13 cellular contexts compared by ENCODE assay signal in genomic region chr19:46963093-46963734, GRCh38. TPM values are rescaled to one million over a fixed set of nuclear protein-coding genes. Genes with fewer than 3 reads are reported as not detected.
A peak's percentile ranks its signal among the peaks of the same experiment; 100 is the strongest.
DNase-seq lines count a peak whose midpoint lies in the region; ATAC-seq and TF ChIP-seq lines count a peak whose summit lies in the region.
"Had no signal": no experiment of that assay in that cellular context is flagged by ENCODE, and none has a peak within 500 bp of the region (broad histone marks: within the 10 kb centered on the region; RNA-seq: fewer than 3 reads in every experiment).

No MANE protein-coding gene starts in this region.

- peak overlapping the region; percentile 82 for H3K56ac ChIP-seq in IMR-90 (ENCODE audit: extremely low read depth, insufficient read depth, low read length)

- POLR2A ChIA-PET in IMR-90 (lab: Charles Lee; ENCODE audit: unreplicated experiment) = interaction anchor here (0.6 to 1.8 kb wide), 2 partner anchors 13 to 120 kb away, joined by 3 to 4 read pairs; no protein-coding TSS in a partner anchor

- no peak overlapping the region for H3K4me3 Mint-ChIP-seq in neural progenitor cell
- H3K4me3 Mint-ChIP-seq: brain had no signal

- TF ChIP-seq RAD21 in IMR-90 (IDR thresholded peaks at IDR 0.05; ENCODE audit: low read length) = no peak

- peak overlapping the region; percentile 99 for H2BK120ac ChIP-seq in IMR-90 (ENCODE audit: low read depth, low read length)

- H3K23ac ChIP-seq in IMR-90 (ENCODE audit: low read depth, low read length) = peak overlapping the region; percentile 98

- H3K27me3 Mint-ChIP-seq in neural progenitor cell (ENCODE audit: insufficient read depth, low read depth) = peaks cover 2% of the 10 kb centered on the region
- H3K27me3 Mint-ChIP-seq: brain had no signal

- H4K91ac ChIP-seq in IMR-90 (ENCODE audit: insufficient read depth, low read depth, low read length) = peak overlapping the region; percentile 95

- H3K4me1 Mint-ChIP-seq in neural progenitor cell = peaks cover 26% of the 10 kb centered on the region

- H3K4me2 ChIP-seq in IMR-90 (ENCODE audit: low read depth, low read length) (peak overlapping the region; percentile 58; the same call in 1 of the 2 replicates), neural progenitor cell (no peak overlapping the region)

- ATAC-seq in IMR-90 (ENCODE audit: low read depth) = peak; percentile 82
- ATAC-seq in upper lobe of left lung (ENCODE audit: low FRiP score in 2 of 2) = no peak
- no peak for ATAC-seq in right lobe of liver

- H3K27ac ChIP-seq in IMR-90 (ENCODE audit: insufficient read depth, low read length) = peak overlapping the region; percentile 86
- H3K27ac ChIP-seq in neural progenitor cell = peak overlapping the region; percentile 37
- no peak overlapping the region for H3K27ac ChIP-seq in upper lobe of left lung
- no peak overlapping the region for H3K27ac ChIP-seq in right lobe of liver
- H3K27ac ChIP-seq: HL-60, transverse colon had no signal

- intact Hi-C loops in IMR-90 (cut with micrococcal nuclease) = no loop called here
- intact Hi-C loops in right lobe of liver (cut with DNase I) = no loop called here

- peaks cover 16% of the 10 kb centered on the region for H3K4me1 ChIP-seq in IMR-90 (ENCODE audit: control insufficient read depth, insufficient read depth, low read length)
- peaks cover 4% of the 10 kb centered on the region for H3K4me1 ChIP-seq in neural progenitor cell
- peaks cover 8 to 15% (median 13%) of the 10 kb centered on the region in 4 donors for H3K4me1 ChIP-seq in upper lobe of left lung
- peaks cover 0 to 14% (median 5%) of the 10 kb centered on the region in 4 donors for H3K4me1 ChIP-seq in right lobe of liver

- H2AK9ac ChIP-seq in IMR-90 (replicated peaks; ENCODE audit: low read depth, low read length, poor library complexity) = peak overlapping the region; percentile 21

- dilution Hi-C loops in IMR-90 (cut with HindIII; ENCODE audit: low sequenced_read_pairs, unreplicated experiment) = no loop called here

- H2AFZ ChIP-seq in IMR-90 (replicated peaks; ENCODE audit: low read length, poor library complexity) = peak overlapping the region; percentile 50
- H2AFZ ChIP-seq in neural progenitor cell (replicated peaks) = no peak overlapping the region

- peaks cover 30% of the 10 kb centered on the region for H3K9me1 ChIP-seq in IMR-90 (ENCODE audit: insufficient read depth, low read length)

- H3F3A ChIP-seq in neural progenitor cell (ENCODE audit: low read depth) = no peaks in the 10 kb centered on the region

- H3K9ac ChIP-seq in IMR-90 (ENCODE audit: low read depth, low read length) (peak overlapping the region; percentile 43), neural progenitor cell (no peak overlapping the region)

- H3K9me3 ChIP-seq in IMR-90 (ENCODE audit: control insufficient read depth, insufficient read depth, low read length) = no peaks in the 10 kb centered on the region
- no peaks in the 10 kb centered on the region for H3K9me3 ChIP-seq in neural progenitor cell (ENCODE audit: low read depth)
- H3K9me3 ChIP-seq in upper lobe of left lung = no peaks in the 10 kb centered on the region
- no peaks in the 10 kb centered on the region for H3K9me3 ChIP-seq in right lobe of liver
- H3K9me3 ChIP-seq: transverse colon had no signal

- peak overlapping the region; percentile 99 for H2BK20ac ChIP-seq in IMR-90 (ENCODE audit: low read depth, low read length)

- H3K14ac ChIP-seq in IMR-90 (replicated peaks; ENCODE audit: low read depth, low read length) = peak overlapping the region; percentile 95

- DNase-seq in Caki2 (ENCODE audit: low read depth) (peak; percentile 51), IMR-90 (peak; percentile 94), astrocyte of the hippocampus (ENCODE audit: low read depth, low spot score) (peak; percentile 86), neural progenitor cell (ENCODE audit: low spot score) (no peak), NCI-H1417 (lab: John Stamatoyannopoulos, UW) (no peak), upper lobe of left lung (no peak), cortex of kidney (lab: John Stamatoyannopoulos, UW) (no peak), right lobe of liver (no peak)
- DNase-seq: NCI-H345, transverse colon had no signal

- H3K4ac ChIP-seq in IMR-90 (ENCODE audit: low read depth, low read length) = peak overlapping the region; percentile 99

- peaks cover 27 to 77% of the 10 kb centered on the region in 2 experiments for H3K79me1 ChIP-seq in IMR-90 (ENCODE audit: low read depth in 1 of 2, low read length in 2 of 2)

- CTCF ChIA-PET in IMR-90 (lab: Yijun Ruan, JAX) = no interaction called here

- peak overlapping the region; percentile 98 for H2AK5ac ChIP-seq in IMR-90 (ENCODE audit: low read depth, low read length)

- peak overlapping the region; percentile 53 for H4K5ac ChIP-seq in IMR-90 (ENCODE audit: low read depth, low read length)

- in situ Hi-C loops in Caki2 (cut with HindIII; ENCODE audit: low pct_unique_long_range_greater_than_20kb, low sequenced_read_pairs) (no loop called here), IMR-90 (cut with MboI; ENCODE audit: low sequenced_read_pairs) (no loop called here)

- TF ChIP-seq EP300 in upper lobe of left lung (IDR thresholded peaks at IDR 0.05) = no peak

- no peaks in the 10 kb centered on the region for H3K9me3 Mint-ChIP-seq in neural progenitor cell
- H3K9me3 Mint-ChIP-seq: brain had no signal

- H3K27ac Mint-ChIP-seq in neural progenitor cell = no peak overlapping the region

- H3K4me3 ChIP-seq in IMR-90 (ENCODE audit: insufficient read depth, low read depth, low read length) = no peak overlapping the region
- no peak overlapping the region for H3K4me3 ChIP-seq in neural progenitor cell
- no peak overlapping the region for H3K4me3 ChIP-seq in upper lobe of left lung
- no peak overlapping the region for H3K4me3 ChIP-seq in right lobe of liver
- H3K4me3 ChIP-seq: transverse colon had no signal

- peak overlapping the region; percentile 98 for H2BK5ac ChIP-seq in IMR-90 (ENCODE audit: low read depth, low read length, poor library complexity, severe bottlenecking)

- H3K79me2 ChIP-seq in neural progenitor cell (ENCODE audit: low read depth) = peaks cover 60% of the 10 kb centered on the region

- peak overlapping the region; percentile 59; the same call in 2 of the 3 replicates for H2BK15ac ChIP-seq in IMR-90 (ENCODE audit: low read depth, low read length)

- peaks cover 15% of the 10 kb centered on the region for H3K36me3 Mint-ChIP-seq in neural progenitor cell

- TF ChIP-seq POLR2A in IMR-90 (IDR thresholded peaks at IDR 0.05; ENCODE audit: low read depth, low read length) = peak; percentile 34; the same call in 1 of the 2 replicates
- no peak for TF ChIP-seq POLR2A in upper lobe of left lung (IDR thresholded peaks at IDR 0.05)
- TF ChIP-seq POLR2A in right lobe of liver (IDR thresholded peaks at IDR 0.05) = no peak

- no peak for TF ChIP-seq CTCF in IMR-90 (conservative IDR thresholded peaks at IDR 0.05; ENCODE audit: low read depth, low read length)
- TF ChIP-seq CTCF in neural progenitor cell (IDR thresholded peaks at IDR 0.05) = no peak
- no peak for TF ChIP-seq CTCF in upper lobe of left lung (IDR thresholded peaks at IDR 0.05)
- no peak for TF ChIP-seq CTCF in right lobe of liver (IDR thresholded peaks at IDR 0.05)

- H3K36me3 ChIP-seq in IMR-90 (ENCODE audit: control insufficient read depth, insufficient read depth, low read length) (no peaks in the 10 kb centered on the region), neural progenitor cell (peaks cover 2% of the 10 kb centered on the region), upper lobe of left lung (no peaks in the 10 kb centered on the region), right lobe of liver (peaks cover 0 to 6% (median 0%) of the 10 kb centered on the region in 4 donors)
- H3K36me3 ChIP-seq: transverse colon had no signal

- H4K20me1 ChIP-seq in IMR-90 (ENCODE audit: insufficient read depth, low read length) (peaks cover 11% of the 10 kb centered on the region), neural progenitor cell (ENCODE audit: low read depth) (peaks cover 45% of the 10 kb centered on the region)

- WGBS in IMR-90 (ENCODE audit: extremely low coverage in 2 of 2, insufficient read length in 1 of 2), 2 experiments = no CpG with 5 or more reads among the region's 7 CpGs
- 89 to 92% methylated on average over 7 of the region's 7 CpGs for WGBS in upper lobe of left lung, 2 donors
- 83% methylated on average over 7 of the region's 7 CpGs for WGBS in right lobe of liver (ENCODE audit: insufficient coverage, low coverage, low lambda C conversion rate, missing lambda C conversion rate)

- peak overlapping the region; percentile 70 for H3K18ac ChIP-seq in IMR-90 (ENCODE audit: low read depth, low read length)

- BruUV-seq in IMR-90 (replicated peaks; lab: Mats Ljungman, UMichigan) = no TSS peak

- no peaks in the 10 kb centered on the region for H3K27me3 ChIP-seq in IMR-90 (ENCODE audit: control insufficient read depth, insufficient read depth, low read length)
- H3K27me3 ChIP-seq in neural progenitor cell = no peaks in the 10 kb centered on the region
- H3K27me3 ChIP-seq in upper lobe of left lung = no peaks in the 10 kb centered on the region
- no peaks in the 10 kb centered on the region for H3K27me3 ChIP-seq in right lobe of liver
- H3K27me3 ChIP-seq: transverse colon had no signal

- peak overlapping the region; percentile 87 to 89 for H4K8ac ChIP-seq in IMR-90 (ENCODE audit: low read depth in 2 of 2, low read length in 2 of 2)

TF ChIP-seq in IMR-90, 13 proteins besides CTCF, POLR2A, EP300 and RAD21 (continues in another document):
- no peak for TF ChIP-seq MXI1 (IDR thresholded peaks at IDR 0.05; ENCODE audit: borderline replicate concordance, low read depth, low read length)
- TF ChIP-seq BHLHE40 (IDR thresholded peaks at IDR 0.05; ENCODE audit: low read depth, low read length) = no peak
- no peak for TF ChIP-seq RFX5 (IDR thresholded peaks at IDR 0.05; ENCODE audit: low read depth, low read length)
- 0 out of 2 replicates have a peak, but pooled peaks have one; percentile 19 for TF ChIP-seq SMC3 (IDR thresholded peaks at IDR 0.05; ENCODE audit: low read depth, low read length)
- TF ChIP-seq FOS (IDR thresholded peaks at IDR 0.05; ENCODE audit: low read depth, low read length) = peak; percentile 63; the same call in 1 of the 2 replicates
- TF ChIP-seq RCOR1 (IDR thresholded peaks at IDR 0.05; ENCODE audit: insufficient replicate concordance, low read length) = no peak

RNA-seq across cellular contexts. Expression of gene NPAS1, which starts 56.4 kb away (rescaled TPM):
- 2.8 and 3.1 TPM in 2 replicates for total RNA-seq in Caki2 (2014; rRNA removed; shearing (Covaris generic); ENCODE audit: low replicate concordance)
- total RNA-seq in IMR-90 (2012; rRNA removed) = 0.36 and 0.56 TPM in 2 replicates
- 5.7 and 7.4 TPM in 2 replicates for polyA plus RNA-seq in IMR-90 (2012; rRNA removed)
- polyA plus RNA-seq in IMR-90 (2012; cell fraction: cytosol; rRNA removed) = 6.7 and 7.2 TPM in 2 replicates
- 6.1 and 23.6 TPM in 2 replicates for polyA plus RNA-seq in IMR-90 (2012; cell fraction: nucleus; rRNA removed; ENCODE audit: low replicate concordance)
- 1.2 and 4.3 TPM in 2 replicates for total RNA-seq in neural progenitor cell (ENCODE audit: low replicate concordance)
- 10 to 100 TPM in 1 of 6 donors, 1 to 10 TPM in 3, under 1 TPM in 1, not detected in 1; 0.30 to 13.6 (median 1.1) TPM for total RNA-seq in upper lobe of left lung
- 1 to 10 TPM in 2 of 6 experiments, not detected in 4; 1.3 to 1.7 TPM for total RNA-seq in right lobe of liver
- total RNA-seq: T-helper 1 cell treated with Interleukin-12 subunit alpha and Interleukin-12 subunit beta and Interleukin-4 antibody, amounts not matched to agents 30 ng/mL and 1 ng/mL, for 36 hours had no signal

Comparison
In these comparisons a context has a peak if more than half of its experiments do, and no peak if none do; other contexts are left out.
1. DNase-seq: peak in Caki2 (single experiment), IMR-90 (single experiment) and astrocyte of the hippocampus (single experiment); none in neural progenitor cell (single experiment), NCI-H1417 (0 of 3), upper lobe of left lung (0 of 2), cortex of kidney (single experiment) and right lobe of liver (0 of 3).
2. H3K27ac ChIP-seq: peak in IMR-90 (single experiment) and neural progenitor cell (single experiment); none in upper lobe of left lung (0 of 4) and right lobe of liver (0 of 3).